23 cellular contexts compared by ENCODE assay signal in the genomic region with DNA sequence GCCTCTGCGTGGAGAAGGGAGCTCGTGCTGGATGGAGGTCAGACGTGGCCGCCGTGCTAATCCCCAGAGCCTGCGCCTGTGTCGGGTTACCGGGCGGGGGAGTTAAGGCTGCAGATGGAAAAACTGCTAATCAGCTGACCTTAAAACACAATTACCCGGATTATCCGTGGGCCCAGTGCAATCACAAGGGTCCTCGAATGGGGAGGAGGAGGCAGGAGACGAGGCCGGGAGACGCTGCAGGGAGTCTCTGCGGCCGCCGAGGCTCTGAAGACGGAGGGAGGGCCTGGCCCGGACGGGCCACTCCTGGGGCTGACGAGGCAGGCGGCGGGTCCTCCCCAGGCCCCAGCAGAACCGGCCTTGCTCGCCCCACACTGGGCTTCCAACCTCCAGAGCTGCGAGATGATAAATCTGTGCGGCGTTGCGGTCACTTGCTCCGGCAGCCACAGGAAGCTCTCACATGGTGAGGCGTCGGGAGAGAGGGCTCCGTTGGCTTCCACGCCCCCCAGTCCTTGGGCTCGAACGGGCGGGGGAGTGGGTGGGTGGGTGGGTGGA. TPM values are rescaled to one million over a fixed set of nuclear protein-coding genes. Genes with fewer than 3 reads are reported as not detected.
A peak's percentile ranks its signal among the peaks of the same experiment; 100 is the strongest.
DNase-seq lines count a peak whose midpoint lies in the region; ATAC-seq, FAIRE-seq and TF ChIP-seq lines count a peak whose summit lies in the region.
"Had no signal": no experiment of that assay in that cellular context is flagged by ENCODE, and none has a peak within 500 bp of the region (broad histone marks: within the 10 kb centered on the region; RNA-seq: fewer than 3 reads in every experiment).

No MANE protein-coding gene starts in this region.

- in situ Hi-C loops in HepG2 (cut with HindIII; ENCODE audit: extremely low pct_ligation_motif_present, low pct_unique_long_range_greater_than_20kb): no loop called here

- H3K27me3 ChIP-seq in right lobe of liver (no peaks in the 10 kb centered on the region), HepG2 (ENCODE audit: control insufficient read depth in 1 of 2, insufficient read depth in 2 of 2, low read length in 2 of 2) (peaks cover 22 to 83% of the 10 kb centered on the region in 2 experiments), hepatocyte (peaks cover 12% of the 10 kb centered on the region)

- no peak overlapping the region for H3K9ac ChIP-seq in HepG2 (ENCODE audit: insufficient read depth, low read depth, low read length)

- no peak for TF ChIP-seq RAD21 in HepG2 (CRISPR knock-in tag; IDR thresholded peaks at IDR 0.05)

- no peak for TF ChIP-seq POLR2A in right lobe of liver (IDR thresholded peaks at IDR 0.05)
- no peak for TF ChIP-seq POLR2A in HepG2 (IDR thresholded peaks at IDR 0.05; ENCODE audit: insufficient read depth in 1 of 2, low read depth in 2 of 2, low read length in 2 of 2)

- peaks cover 13% of the 10 kb centered on the region for H3K4me1 Mint-ChIP-seq in chondrocyte (ENCODE audit: low read depth)
- H3K4me1 Mint-ChIP-seq in progenitor cell of endocrine pancreas (ENCODE audit: low read depth): peaks cover 2% of the 10 kb centered on the region
- H3K4me1 Mint-ChIP-seq: CD14-positive monocyte had no signal

- H3K4me1 ChIP-seq in right lobe of liver (no peaks in the 10 kb centered on the region), HepG2 (ENCODE audit: insufficient read depth, low read length) (peaks cover 9% of the 10 kb centered on the region; the same call in 1 of the 2 replicates), hepatocyte (ENCODE audit: insufficient read depth) (no peaks in the 10 kb centered on the region)

- H4K20me1 ChIP-seq in HepG2 (ENCODE audit: insufficient read depth, low read length): no peaks in the 10 kb centered on the region
- H4K20me1 ChIP-seq in hepatocyte (ENCODE audit: insufficient read depth, poor library complexity, severe bottlenecking): no peaks in the 10 kb centered on the region

- H3K36me3 ChIP-seq in right lobe of liver (no peaks in the 10 kb centered on the region), HepG2 (replicated peaks in 1 of 2; ENCODE audit: control insufficient read depth in 1 of 2, insufficient read depth in 2 of 2, low read length in 2 of 2) (no peaks in the 10 kb centered on the region), hepatocyte (replicated peaks; ENCODE audit: insufficient read depth, low read depth) (no peaks in the 10 kb centered on the region)

- POLR2A ChIA-PET in HepG2 (lab: Yijun Ruan, JAX): no interaction called here

- H2AFZ ChIP-seq in HepG2 (ENCODE audit: low read length): no peak overlapping the region
- no peak overlapping the region for H2AFZ ChIP-seq in hepatocyte

- H3K9me3 Mint-ChIP-seq in chondrocyte (ENCODE audit: low read depth) (no peaks in the 10 kb centered on the region), progenitor cell of endocrine pancreas (ENCODE audit: low read depth) (no peaks in the 10 kb centered on the region)

- peak in 2 of 3 donors; percentile 7 to 48 for DNase-seq in right lobe of liver
- no peak for DNase-seq in HepG2 (ENCODE audit: low spot score)
- peak; percentile 75 for DNase-seq in chondrocyte (ENCODE audit: low spot score)
- DNase-seq in progenitor cell of endocrine pancreas (ENCODE audit: low spot score, unreplicated experiment): no peak
- no peak for DNase-seq in T1000 (lab: John Stamatoyannopoulos, UW)
- DNase-seq in hepatocyte (ENCODE audit: low spot score): no peak
- DNase-seq: EL; GF-D8; H9; Karpas-422; MV-4-11; NCI-H1105 treated with DMSO at 0.1 percent for 48 hours; NCI-H2081; NCI-H2171; NCI-H345; NCI-H524; NCI-H774; NK-92 treated with Interleukin-12 subunit alpha and Interleukin-12 subunit beta, amount 100 ng/mL, for 24 hours had no signal

- WGBS in right lobe of liver (ENCODE audit: insufficient coverage, low coverage, low lambda C conversion rate, missing lambda C conversion rate): 35% methylated on average over 8 of the region's 38 CpGs
- WGBS in HepG2 (ENCODE audit: low lambda C conversion rate): 31% methylated on average over 20 of the region's 38 CpGs
- WGBS in hepatocyte (ENCODE audit: low lambda C conversion rate, missing lambda C conversion rate): 72% methylated on average over 27 of the region's 38 CpGs

- TF ChIP-seq EP300 in HepG2 (IDR thresholded peaks at IDR 0.05; ENCODE audit: low read depth in 2 of 2, low read length in 2 of 2) (no peak), HepG2 (CRISPR knock-in tag; IDR thresholded peaks at IDR 0.05; ENCODE audit: borderline replicate concordance) (no peak)

- H3K9me3 ChIP-seq in right lobe of liver (no peaks in the 10 kb centered on the region), HepG2 (ENCODE audit: low read length) (no peaks in the 10 kb centered on the region), hepatocyte (ENCODE audit: low read depth) (no peaks in the 10 kb centered on the region)

- ATAC-seq in right lobe of liver (no peak), HepG2 (no peak), HG03469 (IDR thresholded peaks at IDR 0.05; ENCODE audit: unreplicated experiment) (no peak)
- ATAC-seq: Panc1 had no signal

- H3K79me2 ChIP-seq in HepG2 (ENCODE audit: insufficient read depth, low read length) (no peaks in the 10 kb centered on the region), hepatocyte (no peaks in the 10 kb centered on the region)

- H3K27me3 Mint-ChIP-seq in chondrocyte (ENCODE audit: low read depth) (peaks cover 14% of the 10 kb centered on the region), progenitor cell of endocrine pancreas (peaks cover 44% of the 10 kb centered on the region)

- H3K27ac Mint-ChIP-seq in chondrocyte (ENCODE audit: unreplicated experiment) (no peak overlapping the region), progenitor cell of endocrine pancreas (peak overlapping the region; percentile 85)
- H3K27ac Mint-ChIP-seq: CD14-positive monocyte, H9 had no signal

- no peak for FAIRE-seq in HepG2 (lab: Jason Lieb, UNC)
- FAIRE-seq: A204.1, GM19239 had no signal

- no peak for TF ChIP-seq CTCF in right lobe of liver (IDR thresholded peaks at IDR 0.05)
- TF ChIP-seq CTCF in HepG2 (CRISPR knock-in tag; IDR thresholded peaks at IDR 0.05): no peak
- no peak for TF ChIP-seq CTCF in chondrocyte (IDR thresholded peaks at IDR 0.05)
- no peak for TF ChIP-seq CTCF in progenitor cell of endocrine pancreas (IDR thresholded peaks at IDR 0.05; ENCODE audit: unreplicated experiment)
- TF ChIP-seq CTCF in hepatocyte (IDR thresholded peaks at IDR 0.05; ENCODE audit: poor library complexity): no peak

- H3K4me3 ChIP-seq in right lobe of liver (no peak overlapping the region), HepG2 (replicated peaks in 1 of 3; ENCODE audit: insufficient read depth in 1 of 3, low read depth in 2 of 3, low read length in 3 of 3) (no peak overlapping the region), hepatocyte (no peak overlapping the region)

- no TSS peak for BruUV-seq in HepG2 (replicated peaks; lab: Mats Ljungman, UMichigan)

- no peak overlapping the region for H3K4me3 Mint-ChIP-seq in chondrocyte (ENCODE audit: unreplicated experiment)
- H3K4me3 Mint-ChIP-seq in progenitor cell of endocrine pancreas (ENCODE audit: low read depth): no peak overlapping the region
- H3K4me3 Mint-ChIP-seq: CD14-positive monocyte, H9 had no signal

- H3K27ac ChIP-seq in right lobe of liver: no peak overlapping the region
- H3K27ac ChIP-seq in HepG2 (ENCODE audit: extremely low read length, insufficient read depth, low read length): no peak overlapping the region
- H3K27ac ChIP-seq in hepatocyte: no peak overlapping the region

- no peaks in the 10 kb centered on the region for H3K9me2 ChIP-seq in hepatocyte (replicated peaks; ENCODE audit: insufficient read depth)

- H3K36me3 Mint-ChIP-seq in chondrocyte (ENCODE audit: low read depth): peaks cover 1% of the 10 kb centered on the region
- H3K36me3 Mint-ChIP-seq in progenitor cell of endocrine pancreas (ENCODE audit: insufficient read depth): no peaks in the 10 kb centered on the region
- H3K36me3 Mint-ChIP-seq: CD14-positive monocyte had no signal

- H3K4me2 ChIP-seq in HepG2 (ENCODE audit: low read depth, low read length) (no peak overlapping the region), hepatocyte (no peak overlapping the region)

- CTCF ChIA-PET in HepG2 (lab: Yijun Ruan, JAX; ENCODE audit: low intra/inter-chr PET ratio, low total read pairs): no interaction called here

- intact Hi-C loops in right lobe of liver (cut with DNase I): no loop called here
- intact Hi-C loops in HepG2 (cut with micrococcal nuclease; ENCODE audit: unreplicated experiment): no loop called here

TF ChIP-seq in HepG2, 621 proteins besides CTCF, POLR2A, EP300 and RAD21:
- no peak for TF ChIP-seq HNRNPUL1 (IDR thresholded peaks at IDR 0.05; ENCODE audit: low read depth, low read length)

RNA-seq across cellular contexts. Expression of a gene that starts 32.9 kb away (rescaled TPM):
- total RNA-seq in right lobe of liver (10 to 100 TPM; 16.2 to 27.6 (median 23.3) TPM), HepG2 (2016; rRNA removed; fragmentation: Illumina TruSeq; extraction: Trizol) (3.7 and 7.9 TPM in 2 replicates), chondrocyte (35.3 to 41.6 TPM (median 41.1 TPM) in 3 replicates), progenitor cell of endocrine pancreas (195 and 199 TPM in 2 replicates), hepatocyte (5.8 and 18.5 TPM in 2 replicates)
- total RNA-seq in HepG2 (2016; cell fraction: cytosol; rRNA removed; fragmentation: Illumina TruSeq; extraction: Trizol; ENCODE audit: low read depth): 2.7 and 3.6 TPM in 2 replicates
- 5.4 and 6.9 TPM in 2 replicates for total RNA-seq in HepG2 (2016; cell fraction: insoluble cytoplasmic fraction; rRNA removed; fragmentation: Illumina TruSeq; extraction: Trizol)
- total RNA-seq in HepG2 (2016; cell fraction: membrane; rRNA removed; fragmentation: Illumina TruSeq; extraction: Trizol): 7.0 and 9.3 TPM in 2 replicates
- total RNA-seq in HepG2 (2016; cell fraction: nucleus; rRNA removed; fragmentation: Illumina TruSeq; extraction: Trizol): 10.9 and 11.0 TPM in 2 replicates
- polyA plus RNA-seq in HepG2 (2011; rRNA removed) (3.6 and 4.9 TPM in 2 replicates), hepatocyte (61.1 and 69.1 TPM in 2 replicates)
- 3.0 and 6.0 TPM in 2 replicates for polyA plus RNA-seq in HepG2 (2011; cell fraction: cytosol; rRNA removed)
- polyA plus RNA-seq in HepG2 (2011; cell fraction: nucleus; rRNA removed): 50.9 and 76.3 TPM in 2 replicates
- polyA plus RNA-seq in HepG2 (2012): 25.5 and 31.0 TPM in 2 replicates
- 5.9 and 6.4 TPM in 2 replicates for polyA plus RNA-seq in HepG2 (2016; cell fraction: cytosol; fragmentation: Illumina TruSeq; extraction: Trizol; ENCODE audit: low read depth)
- polyA plus RNA-seq in HepG2 (2016; cell fraction: insoluble cytoplasmic fraction; fragmentation: Illumina TruSeq; extraction: Trizol; ENCODE audit: low read depth): 20.0 and 28.2 TPM in 2 replicates
- polyA plus RNA-seq in HepG2 (2016; cell fraction: membrane; fragmentation: Illumina TruSeq; extraction: Trizol; ENCODE audit: low read depth): 20.5 and 23.8 TPM in 2 replicates
- polyA plus RNA-seq in HepG2 (2016; cell fraction: nucleus; fragmentation: Illumina TruSeq; extraction: Trizol; ENCODE audit: insufficient read depth, low read depth): 64.1 and 69.3 TPM in 2 replicates
- 3.8 and 7.6 TPM in 2 replicates for polyA minus RNA-seq in HepG2 (2011; rRNA and poly(A)+ RNA removed; ENCODE audit: low replicate concordance)
- 17.3 and 28.7 TPM in 2 replicates for polyA minus RNA-seq in HepG2 (2011; cell fraction: cytosol; rRNA and poly(A)+ RNA removed)
- polyA minus RNA-seq in HepG2 (2011; cell fraction: nucleus; rRNA and poly(A)+ RNA removed): 8.5 and 11.2 TPM in 2 replicates

Comparison
In these comparisons a context has a peak if more than half of its experiments do, and no peak if none do; other contexts are left out.
1. DNase-seq: peak in right lobe of liver (2 of 3) and chondrocyte (single experiment); none in HepG2 (single experiment), progenitor cell of endocrine pancreas (single experiment), T1000 (single experiment) and hepatocyte (single experiment).